In genomic region chr2:112627060-112628040, GRCh38 we compare ENCODE assay signal across 9 cellular contexts. TPM values are rescaled to one million over a fixed set of nuclear protein-coding genes. Genes with fewer than 3 reads are reported as not detected.
DNase-seq lines count a peak whose midpoint lies in the region; ATAC-seq, FAIRE-seq and TF ChIP-seq lines count a peak whose summit lies in the region.
"Had no signal": no experiment of that assay in that cellular context is flagged by ENCODE, and none has a peak within 500 bp of the region (broad histone marks: within the 10 kb centered on the region; RNA-seq: fewer than 3 reads in every experiment).

No MANE protein-coding gene starts in this region.

- no peak for TF ChIP-seq POLR2A in stomach (IDR thresholded peaks at IDR 0.05)

- H3K4me3 ChIP-seq in Loucy (ENCODE audit: low read length, poor library complexity, severe bottlenecking) (no peak overlapping the region), stomach (peak overlapping the region in 2 of 4 donors; percentile 2 to 21), small intestine (ENCODE audit: low read depth in 1 of 2, low read length in 2 of 2) (peak overlapping the region in 1 of 2 donors; percentile 9)

- H3K9me3 ChIP-seq in Loucy (ENCODE audit: insufficient read depth, low read depth, low read length), result no peaks in the 10 kb centered on the region
- no peaks in the 10 kb centered on the region for H3K9me3 ChIP-seq in stomach
- H3K9me3 ChIP-seq in small intestine (ENCODE audit: control insufficient read depth, low read depth), result no peaks in the 10 kb centered on the region

- H4K20me1 ChIP-seq in Loucy (ENCODE audit: insufficient read depth, low read length, poor library complexity, severe bottlenecking), result no peaks in the 10 kb centered on the region

- H2AFZ ChIP-seq in Loucy (ENCODE audit: low read length), result peak overlapping the region; percentile 64

- ATAC-seq in GM21786 (IDR thresholded peaks at IDR 0.05; ENCODE audit: unreplicated experiment), result no peak

- no peaks in the 10 kb centered on the region for H3K9me2 ChIP-seq in Loucy (replicated peaks; ENCODE audit: low read depth, low read length)

- H3K36me3 ChIP-seq in Loucy (ENCODE audit: insufficient read depth, low read length) (no peaks in the 10 kb centered on the region), stomach (no peaks in the 10 kb centered on the region), small intestine (ENCODE audit: control insufficient read depth in 2 of 2, insufficient read depth in 2 of 2, low read length in 2 of 2) (no peaks in the 10 kb centered on the region)

- peaks cover 0 to 2% (median 0%) of the 10 kb centered on the region in 6 donors for H3K9me3 Mint-ChIP-seq in immature natural killer cell

- H3K4me1 ChIP-seq in Loucy (ENCODE audit: insufficient read depth, low read length, poor library complexity, severe bottlenecking), result peaks cover 35% of the 10 kb centered on the region
- peaks cover 18 to 57% (median 20%) of the 10 kb centered on the region in 4 donors for H3K4me1 ChIP-seq in stomach
- H3K4me1 ChIP-seq in small intestine (ENCODE audit: control insufficient read depth in 2 of 2, insufficient read depth in 1 of 2, low read depth in 1 of 2, low read length in 1 of 2), result peaks cover 0 to 5% of the 10 kb centered on the region in 2 donors

- H3K27ac ChIP-seq in stomach, result peak overlapping the region; percentile 36 to 88 (median 70)
- H3K27ac ChIP-seq in small intestine (ENCODE audit: low read depth in 1 of 2, low read length in 1 of 2), result peak overlapping the region in 1 of 2 donors; percentile 63

- peak overlapping the region; percentile 1 for H3K9ac ChIP-seq in Loucy (ENCODE audit: low read depth, low read length, poor library complexity, severe bottlenecking)

- DNase-seq in AML-193 (lab: John Stamatoyannopoulos, UW) (peak; percentile 86 to 90), amniotic stem cell (lab: John Stamatoyannopoulos, UW) (peak; percentile 84), immature natural killer cell (no peak), stomach (peak; percentile 42), retina (no peak), small intestine (no peak)

- peak overlapping the region; percentile 68 to 86 (median 73) for H3K4me3 Mint-ChIP-seq in immature natural killer cell

- H3K27me3 Mint-ChIP-seq in immature natural killer cell (ENCODE audit: low read depth in 3 of 3), result peaks cover 16 to 20% (median 17%) of the 10 kb centered on the region in 3 donors

- intact Hi-C loops in stomach (cut with DNase I; ENCODE audit: low total_unique reads), result loop anchor here (5.0 kb wide), 1 partner anchor 100 kb away; no protein-coding TSS in a partner anchor

- 39 to 48% (median 42%) methylated on average over 10 of the region's 10 CpGs for WGBS in stomach, 5 donors
- 61 to 68% (median 63%) methylated on average over 10 of the region's 10 CpGs for WGBS in small intestine, 3 donors

- H3K27me3 ChIP-seq in Loucy (ENCODE audit: insufficient read depth, low read length, poor library complexity, severe bottlenecking) (no peaks in the 10 kb centered on the region), stomach (peaks cover 0 to 13% (median 0%) of the 10 kb centered on the region in 3 donors), small intestine (ENCODE audit: control insufficient read depth in 2 of 2, insufficient read depth in 2 of 2, low read length in 2 of 2) (no peaks in the 10 kb centered on the region)

- FAIRE-seq in small intestine (lab: Jason Lieb, UNC), result no peak
- FAIRE-seq: endometrium had no signal

- H3K4me2 ChIP-seq in Loucy (ENCODE audit: low read depth, low read length, poor library complexity, severe bottlenecking), result peak overlapping the region; percentile 51

- H3F3A ChIP-seq in Loucy (ENCODE audit: low read depth), result peaks cover 3% of the 10 kb centered on the region; the same call in 1 of the 2 replicates

- H3K79me2 ChIP-seq in Loucy (ENCODE audit: insufficient read depth, low read length), result no peaks in the 10 kb centered on the region

- no peak for TF ChIP-seq EP300 in stomach (IDR thresholded peaks at IDR 0.05)

- H3K4me1 Mint-ChIP-seq in immature natural killer cell, result peaks cover 89 to 93% of the 10 kb centered on the region in 2 donors

- H3K36me3 Mint-ChIP-seq in immature natural killer cell, result no peaks in the 10 kb centered on the region

- TF ChIP-seq CTCF in Loucy (conservative IDR thresholded peaks at IDR 0.05; ENCODE audit: low read length) (no peak), stomach (IDR thresholded peaks at IDR 0.05) (no peak)

- peak overlapping the region; percentile 85 to 98 (median 93) for H3K27ac Mint-ChIP-seq in immature natural killer cell

RNA-seq across cellular contexts. Expression of gene SLC20A1, which starts 18.4 kb away (rescaled TPM):
- 10 to 100 TPM; 34.4 to 77.5 (median 73.1) TPM for polyA plus RNA-seq in immature natural killer cell
- 10 to 100 TPM; 17.5 to 63.8 (median 49.0) TPM for total RNA-seq in stomach
- 10 to 100 TPM in 1 of 3 donors, 1 to 10 TPM in 2; 9.0 to 11.3 (median 9.6) TPM for polyA plus RNA-seq in stomach
- polyA plus RNA-seq in small intestine, result 10 to 100 TPM; 14.8 to 26.7 (median 24.6) TPM

RNA-seq across cellular contexts. Expression of gene CHCHD5, which starts 42.9 kb away (rescaled TPM):
- polyA plus RNA-seq in immature natural killer cell (100 to 1,000 TPM in 1 of 3 donors, 10 to 100 TPM in 2; 65.1 to 109 (median 81.0) TPM), stomach (10 to 100 TPM; 51.0 to 61.5 (median 59.7) TPM), small intestine (10 to 100 TPM; 32.4 to 50.8 (median 45.1) TPM)
- 100 to 1,000 TPM in 1 of 5 donors, 10 to 100 TPM in 3, 1 to 10 TPM in 1; 9.5 to 111 (median 28.0) TPM for total RNA-seq in stomach

Comparison
In these comparisons a context has a peak if more than half of its experiments do, and no peak if none do; other contexts are left out.
1. DNase-seq: peak in AML-193 (2 of 2), amniotic stem cell (single experiment) and stomach (single experiment); none in immature natural killer cell (0 of 3), retina (single experiment) and small intestine (single experiment).